In the genomic region with DNA sequence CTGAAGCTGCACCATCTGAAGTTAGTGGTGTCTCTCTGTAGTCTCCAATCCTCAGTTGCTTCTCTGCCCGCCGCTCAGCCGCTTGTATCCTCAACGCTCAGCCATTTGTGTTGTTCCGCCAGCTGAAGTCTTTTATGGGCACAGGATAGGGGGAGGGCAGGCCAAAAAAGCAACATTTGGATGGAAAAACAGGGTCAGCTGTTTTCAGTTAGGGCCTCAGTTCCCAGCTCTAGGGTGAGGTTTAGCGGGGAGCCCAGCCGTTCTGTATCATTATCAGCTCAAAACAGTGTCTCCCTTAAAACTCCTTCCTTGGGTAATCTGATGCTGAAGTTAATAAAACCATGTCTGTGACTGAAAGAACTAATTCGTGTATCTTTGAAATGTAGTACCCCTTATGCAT, we compare ENCODE assay signal across 17 cellular contexts.
DNase-seq lines count a peak whose midpoint lies in the region; ATAC-seq and TF ChIP-seq lines count a peak whose summit lies in the region.
"Had no signal": no experiment of that assay in that cellular context is flagged by ENCODE, and none has a peak within 500 bp of the region (broad histone marks: within the 10 kb centered on the region; RNA-seq: fewer than 3 reads in every experiment).

No MANE protein-coding gene starts in this region.

- H3K4me2 ChIP-seq in mammary epithelial cell (ENCODE audit: insufficient read depth, low read depth, low read length) = no peak overlapping the region
- H3K4me2 ChIP-seq: A549, BLaER1 had no signal

- H3K36me3 ChIP-seq in mammary epithelial cell (ENCODE audit: insufficient read depth, low read length) = no peaks in the 10 kb centered on the region
- H3K36me3 ChIP-seq in lower lobe of right lung = no peaks in the 10 kb centered on the region
- no peaks in the 10 kb centered on the region for H3K36me3 ChIP-seq in vagina
- H3K36me3 ChIP-seq: BLaER1, HAP-1 had no signal

- CTCF ChIA-PET in mammary epithelial cell (lab: Charles Lee; ENCODE audit: low non-redundant PET) = no interaction called here
- CTCF ChIA-PET in MCF 10A (lab: Yijun Ruan, JAX) = interaction anchor here (0.6 to 2.6 kb wide), 3 partner anchors 10 to 163 kb away, joined by 3 to 18 read pairs (median 3); no protein-coding TSS in a partner anchor

- no peaks in the 10 kb centered on the region for H3K36me3 Mint-ChIP-seq in MCF 10A (ENCODE audit: insufficient read depth, unreplicated experiment)
- H3K36me3 Mint-ChIP-seq: CD14-positive monocyte; CD4-positive, alpha-beta memory T cell had no signal

- no TSS peak for BruUV-seq in mammary epithelial cell (replicated peaks; lab: Mats Ljungman, UMichigan)
- BruUV-seq in MCF 10A (replicated peaks; lab: Mats Ljungman, UMichigan) = no TSS peak

- no peaks in the 10 kb centered on the region for H3K4me1 Mint-ChIP-seq in MCF 10A (ENCODE audit: insufficient read depth, unreplicated experiment)
- H3K4me1 Mint-ChIP-seq: CD14-positive monocyte; CD4-positive, alpha-beta memory T cell had no signal

- no peaks in the 10 kb centered on the region for H3K27me3 Mint-ChIP-seq in MCF 10A (ENCODE audit: insufficient read depth, unreplicated experiment)

- H3K4me1 ChIP-seq in mammary epithelial cell (ENCODE audit: insufficient read depth, low read length) = no peaks in the 10 kb centered on the region
- peaks cover 5% of the 10 kb centered on the region for H3K4me1 ChIP-seq in lower lobe of right lung
- H3K4me1 ChIP-seq in vagina = peaks cover 4% of the 10 kb centered on the region
- H3K4me1 ChIP-seq: A549, BLaER1 had no signal

- TF ChIP-seq POLR2A in vagina (IDR thresholded peaks at IDR 0.05) = no peak

- no peaks in the 10 kb centered on the region for H3K79me2 ChIP-seq in mammary epithelial cell (ENCODE audit: insufficient read depth, low read length)

- H3K4me3 ChIP-seq in mammary epithelial cell (replicated peaks in 1 of 3; ENCODE audit: insufficient read depth in 1 of 3, low read depth in 2 of 3, low read length in 3 of 3) (no peak overlapping the region), lower lobe of right lung (no peak overlapping the region), vagina (no peak overlapping the region)
- H3K4me3 ChIP-seq: A549, BLaER1, HAP-1 had no signal

- H3K27ac ChIP-seq in mammary epithelial cell (ENCODE audit: insufficient read depth, low read depth, low read length) (no peak overlapping the region), lower lobe of right lung (no peak overlapping the region), vagina (peak overlapping the region; percentile 22)
- H3K27ac ChIP-seq: 22Rv1, A549, BLaER1 had no signal

- no peak for DNase-seq in mammary epithelial cell
- no peak for DNase-seq in MCF 10A (ENCODE audit: unreplicated experiment)
- no peak for DNase-seq in lower lobe of right lung
- no peak for DNase-seq in vagina (ENCODE audit: extremely low spot score in 2 of 2)
- no peak for DNase-seq in inferior parietal cortex (ENCODE audit: extremely low spot score)
- no peak for DNase-seq in ecto neural progenitor cell (ENCODE audit: low spot score)
- no peak for DNase-seq in left ventricle myocardium superior
- DNase-seq: AML-193; CD4-positive, alpha-beta memory T cell; DMS153; DMS79; GF-D8 had no signal

- dilution Hi-C loops in mammary epithelial cell (cut with HindIII; ENCODE audit: low sequenced_read_pairs) = no loop called here

- no peak overlapping the region for H3K9ac ChIP-seq in mammary epithelial cell (ENCODE audit: insufficient read depth, low read length)
- H3K9ac ChIP-seq: BLaER1 had no signal

- POLR2A ChIA-PET in MCF 10A (lab: Yijun Ruan, JAX) = no interaction called here

- H3K9me3 Mint-ChIP-seq in MCF 10A (ENCODE audit: unreplicated experiment) = no peaks in the 10 kb centered on the region

- WGBS in mammary epithelial cell (ENCODE audit: low coverage, missing lambda C conversion rate) = 85% methylated on average over 6 of the region's 8 CpGs

- no peak overlapping the region for H3K27ac Mint-ChIP-seq in MCF 10A (ENCODE audit: low read depth, unreplicated experiment)
- H3K27ac Mint-ChIP-seq: CD14-positive monocyte; CD4-positive, alpha-beta memory T cell had no signal

- intact Hi-C loops in mammary epithelial cell (cut with micrococcal nuclease) (no loop called here), MCF 10A (cut with micrococcal nuclease) (no loop called here), lower lobe of right lung (cut with DNase I) (no loop called here), vagina (cut with DNase I) (no loop called here), left ventricle myocardium superior (cut with micrococcal nuclease) (no loop called here)

- in situ Hi-C loops in mammary epithelial cell (cut with MboI; ENCODE audit: low sequenced_read_pairs in 2 of 2) = no loop called here

- H3K27me3 ChIP-seq in mammary epithelial cell (ENCODE audit: insufficient read depth, low read length) = no peaks in the 10 kb centered on the region
- no peaks in the 10 kb centered on the region for H3K27me3 ChIP-seq in lower lobe of right lung (ENCODE audit: low read depth)
- H3K27me3 ChIP-seq in vagina = no peaks in the 10 kb centered on the region
- H3K27me3 ChIP-seq: BLaER1 had no signal

- H3K9me3 ChIP-seq in mammary epithelial cell (replicated peaks; ENCODE audit: insufficient read depth, low read length) = no peaks in the 10 kb centered on the region
- H3K9me3 ChIP-seq in lower lobe of right lung = no peaks in the 10 kb centered on the region
- H3K9me3 ChIP-seq in vagina = no peaks in the 10 kb centered on the region
- H3K9me3 ChIP-seq: A549, BLaER1, HAP-1 had no signal

- TF ChIP-seq CTCF in mammary epithelial cell (conservative IDR thresholded peaks at IDR 0.05 in 1 of 2, IDR thresholded peaks at IDR 0.05 in 1 of 2; ENCODE audit: extremely low read depth in 1 of 2, insufficient read depth in 1 of 2, low read depth in 1 of 2, low read length in 2 of 2) = no peak
- TF ChIP-seq CTCF in MCF 10A (IDR thresholded peaks at IDR 0.05; ENCODE audit: unreplicated experiment) = no peak
- no peak for TF ChIP-seq CTCF in lower lobe of right lung (IDR thresholded peaks at IDR 0.05)
- no peak for TF ChIP-seq CTCF in vagina (IDR thresholded peaks at IDR 0.05)

- no peaks in the 10 kb centered on the region for H4K20me1 ChIP-seq in mammary epithelial cell (ENCODE audit: insufficient read depth, low read length)
- H4K20me1 ChIP-seq: BLaER1 had no signal

- H2AFZ ChIP-seq in mammary epithelial cell (ENCODE audit: low read depth, low read length) = peak overlapping the region; percentile 7

- ATAC-seq in lower lobe of right lung = peak; percentile 53 to 69
- ATAC-seq in left ventricle myocardium superior = no peak
- ATAC-seq: A549 had no signal

- H3K4me3 Mint-ChIP-seq in MCF 10A (ENCODE audit: unreplicated experiment) = no peak overlapping the region
- H3K4me3 Mint-ChIP-seq: CD14-positive monocyte; CD4-positive, alpha-beta memory T cell had no signal
